In the genomic region with DNA sequence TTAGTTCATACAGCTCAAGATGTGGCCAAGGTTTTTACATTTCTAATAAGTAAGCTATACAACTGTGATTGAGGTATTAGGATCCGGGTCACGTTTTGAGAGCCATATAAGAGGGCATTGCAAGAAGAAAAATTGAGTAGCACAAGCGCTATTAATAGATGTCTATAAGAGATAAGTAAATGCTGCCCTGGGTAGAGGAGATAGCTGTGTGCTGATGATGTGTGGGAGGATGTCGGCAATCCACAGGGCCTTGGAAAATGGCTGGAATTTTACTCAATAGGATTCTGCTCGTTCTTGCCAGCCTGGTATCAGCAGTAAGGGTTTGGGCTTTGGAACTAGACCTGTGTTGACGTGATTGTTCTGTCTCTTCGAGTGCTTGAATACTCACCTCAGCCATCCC, we compare ENCODE assay signal across 26 cellular contexts. TPM values are rescaled to one million over a fixed set of nuclear protein-coding genes. Genes with fewer than 3 reads are reported as not detected.
A peak's percentile ranks its signal among the peaks of the same experiment; 100 is the strongest.
DNase-seq lines count a peak whose midpoint lies in the region; ATAC-seq, FAIRE-seq and TF ChIP-seq lines count a peak whose summit lies in the region.
"Had no signal": no experiment of that assay in that cellular context is flagged by ENCODE, and none has a peak within 500 bp of the region (broad histone marks: within the 10 kb centered on the region; RNA-seq: fewer than 3 reads in every experiment).

No MANE protein-coding gene starts in this region.

- peaks cover 3% of the 10 kb centered on the region for H3K9me1 ChIP-seq in K562 (ENCODE audit: control insufficient read depth, insufficient read depth, low read length)

- H4K20me1 ChIP-seq in K562 (replicated peaks; ENCODE audit: control insufficient read depth, insufficient read depth, low read length) (no peaks in the 10 kb centered on the region), smooth muscle cell (ENCODE audit: low read depth) (no peaks in the 10 kb centered on the region)

- in situ Hi-C loops in K562 (cut with MboI), result no loop called here

- H3K27me3 Mint-ChIP-seq in memory B cell, result no peaks in the 10 kb centered on the region
- H3K27me3 Mint-ChIP-seq: CD4-positive, CD25-positive, alpha-beta regulatory T cell; naive B cell; T-helper 17 cell had no signal

- H3K36me3 ChIP-seq in cardiac muscle cell (peaks cover 36% of the 10 kb centered on the region), K562 (ENCODE audit: control insufficient read depth, insufficient read depth, low read length) (peaks cover 93% of the 10 kb centered on the region), smooth muscle cell (ENCODE audit: low read depth) (peaks cover 20% of the 10 kb centered on the region), suprapubic skin (peaks cover 99% of the 10 kb centered on the region)

- WGBS in K562 (ENCODE audit: insufficient coverage, low coverage, missing lambda C conversion rate), result 87% methylated on average over 7 of the region's 7 CpGs
- WGBS in smooth muscle cell (ENCODE audit: low lambda C conversion rate), result 44% methylated on average over 7 of the region's 7 CpGs
- 83% methylated on average over 7 of the region's 7 CpGs for WGBS in suprapubic skin

- POLR2A ChIA-PET in K562 (lab: Yijun Ruan, JAX), result interaction anchor here (0.6 to 1.7 kb wide), 3 partner anchors 16 to 402 kb away, joined by 3 to 6 read pairs (median 3); no protein-coding TSS in a partner anchor

- peak in 1 of 2 donors; percentile 33 for DNase-seq in cardiac muscle cell (ENCODE audit: low read depth in 1 of 2, low spot score in 1 of 2)
- DNase-seq in cardiac septum (ENCODE audit: low spot score), result no peak
- no peak for DNase-seq in K562 (ENCODE audit: extremely low read depth in 1 of 4, low spot score in 3 of 4)
- DNase-seq in memory B cell (ENCODE audit: low spot score in 2 of 2), result no peak
- no peak for DNase-seq in smooth muscle cell (lab: John Stamatoyannopoulos, UW; ENCODE audit: unreplicated experiment)
- no peak for DNase-seq in suprapubic skin (ENCODE audit: low spot score in 2 of 2)
- no peak for DNase-seq in NCI-H69 (lab: John Stamatoyannopoulos, UW)
- DNase-seq: activated CD4-positive, alpha-beta T cell treated with anti-CD3 and anti-CD28 coated beads, Interleukin-2, amount 50 U/mL, for 1 hour; activated effector memory CD4-positive, alpha-beta T cell treated with anti-CD3 and anti-CD28 coated beads, Interleukin-2, amount 50 U/mL, for 16 hours; caudate nucleus; CD4-positive, CD25-positive, alpha-beta regulatory T cell; dorsolateral prefrontal cortex; gastrocnemius medialis; naive B cell; NCI-H1092 treated with DMSO at 0.1 percent for 48 hours; NCI-H1930; NCI-H82; SIG-M5; stimulated activated CD4-positive, alpha-beta T cell treated with anti-CD3 and anti-CD28 coated beads, Interleukin-2, amount 100 ng/mL, for 24 hours; T-helper 17 cell had no signal

- H3K4me2 ChIP-seq in K562 (ENCODE audit: insufficient read depth, low read length) (no peak overlapping the region), smooth muscle cell (peak overlapping the region; percentile 51)

- TF ChIP-seq CTCF in cardiac muscle cell (IDR thresholded peaks at IDR 0.05; ENCODE audit: low read depth, low read length) (no peak), K562 (IDR thresholded peaks at IDR 0.05 in 2 of 3, conservative IDR thresholded peaks at IDR 0.05 in 1 of 3; ENCODE audit: insufficient read depth in 2 of 3, low read depth in 1 of 3, low read length in 3 of 3) (no peak), smooth muscle cell (IDR thresholded peaks at IDR 0.05; ENCODE audit: borderline replicate concordance, insufficient read depth, poor library complexity, severe bottlenecking) (no peak), suprapubic skin (IDR thresholded peaks at IDR 0.05) (no peak)

- BruUV-seq in K562 (replicated peaks; lab: Mats Ljungman, UMichigan), result TSS peak; percentile 8

- no peak for TF ChIP-seq EP300 in K562 (IDR thresholded peaks at IDR 0.05; ENCODE audit: low read length)
- no peak for TF ChIP-seq EP300 in suprapubic skin (IDR thresholded peaks at IDR 0.05)

- no peaks in the 10 kb centered on the region for H3K9me3 Mint-ChIP-seq in memory B cell
- H3K9me3 Mint-ChIP-seq: naive B cell; stimulated activated effector memory CD8-positive, alpha-beta T cell treated with anti-CD3 and anti-CD28 coated beads, Interleukin-12 subunit alpha, Interleukin-12 subunit beta, amount 100 ng/mL, for 72 hours had no signal

- peak overlapping the region; percentile 22 for H3K27ac Mint-ChIP-seq in memory B cell
- H3K27ac Mint-ChIP-seq: T-helper 17 cell had no signal

- CTCF ChIA-PET in K562 (lab: Yijun Ruan, JAX; ENCODE audit: low intra/inter-chr PET ratio), result no interaction called here

- H3F3A ChIP-seq in smooth muscle cell (ENCODE audit: low read depth), result peaks cover 14% of the 10 kb centered on the region

- H3K9ac ChIP-seq in K562 (ENCODE audit: insufficient read depth in 1 of 2, low read depth in 2 of 2, low read length in 2 of 2), result no peak overlapping the region
- no peak overlapping the region for H3K9ac ChIP-seq in smooth muscle cell (ENCODE audit: low read depth)

- H3K4me1 ChIP-seq in cardiac muscle cell (ENCODE audit: low read depth), result peaks cover 46% of the 10 kb centered on the region
- peaks cover 9 to 26% of the 10 kb centered on the region in 2 experiments; a peak in 4 of 5 replicates for H3K4me1 ChIP-seq in K562 (replicated peaks in 1 of 2; ENCODE audit: control insufficient read depth in 2 of 2, insufficient read depth in 2 of 2, low read length in 2 of 2)
- H3K4me1 ChIP-seq in smooth muscle cell (ENCODE audit: low read depth), result peaks cover 8% of the 10 kb centered on the region
- peaks cover 17% of the 10 kb centered on the region for H3K4me1 ChIP-seq in suprapubic skin

- FAIRE-seq in K562 (lab: Jason Lieb, UNC), result no peak
- FAIRE-seq: H1 had no signal

- H3K4me1 Mint-ChIP-seq in memory B cell, result peaks cover 3% of the 10 kb centered on the region

- TF ChIP-seq POLR2A in K562 (conservative IDR thresholded peaks at IDR 0.05), result no peak
- TF ChIP-seq POLR2A in suprapubic skin (IDR thresholded peaks at IDR 0.05), result no peak

- H2AFZ ChIP-seq in K562 (ENCODE audit: low read depth, low read length) (no peak overlapping the region), smooth muscle cell (ENCODE audit: low read depth) (no peak overlapping the region)

- H3K4me3 Mint-ChIP-seq in memory B cell, result no peak overlapping the region
- H3K4me3 Mint-ChIP-seq: CD4-positive, CD25-positive, alpha-beta regulatory T cell; naive B cell; T-helper 17 cell had no signal

- ATAC-seq in K562, result no peak
- ATAC-seq in memory B cell (ENCODE audit: low read depth), result no peak
- no peak for ATAC-seq in HG03571 (IDR thresholded peaks at IDR 0.05; ENCODE audit: unreplicated experiment)
- ATAC-seq: gastrocnemius medialis, T-helper 17 cell had no signal

- no peak overlapping the region for H3K4me3 ChIP-seq in cardiac muscle cell
- no peak overlapping the region for H3K4me3 ChIP-seq in K562
- no peak overlapping the region for H3K4me3 ChIP-seq in smooth muscle cell
- H3K4me3 ChIP-seq in suprapubic skin, result no peak overlapping the region
- H3K4me3 ChIP-seq: dorsolateral prefrontal cortex, gastrocnemius medialis, skin epidermis, vagina had no signal

- peak overlapping the region; percentile 85 for H3K27ac ChIP-seq in cardiac muscle cell
- no peak overlapping the region for H3K27ac ChIP-seq in K562 (ENCODE audit: extremely low read depth, low read depth, low read length)
- peak overlapping the region; percentile 70 for H3K27ac ChIP-seq in smooth muscle cell (ENCODE audit: low read depth)
- H3K27ac ChIP-seq in suprapubic skin, result no peak overlapping the region
- H3K27ac ChIP-seq: vagina had no signal

- intact Hi-C loops in cardiac septum (cut with DNase I) (no loop called here), K562 (cut with micrococcal nuclease) (no loop called here)

- TF ChIP-seq RAD21 in K562 (CRISPR knock-in tag; conservative IDR thresholded peaks at IDR 0.05 in 1 of 2, IDR thresholded peaks at IDR 0.05 in 1 of 2), result no peak

- peaks cover 57% of the 10 kb centered on the region for H3K36me3 Mint-ChIP-seq in memory B cell

- no peaks in the 10 kb centered on the region for H3K79me2 ChIP-seq in K562 (ENCODE audit: control insufficient read depth, insufficient read depth, low read length)
- H3K79me2 ChIP-seq in smooth muscle cell (ENCODE audit: low read depth), result peaks cover 5% of the 10 kb centered on the region

- H3K9me3 ChIP-seq in cardiac muscle cell (ENCODE audit: low read depth) (no peaks in the 10 kb centered on the region), K562 (replicated peaks; ENCODE audit: control insufficient read depth, insufficient read depth, low read depth, low read length) (no peaks in the 10 kb centered on the region), smooth muscle cell (replicated peaks; ENCODE audit: low read depth) (no peaks in the 10 kb centered on the region), suprapubic skin (no peaks in the 10 kb centered on the region)
- H3K9me3 ChIP-seq: gastrocnemius medialis, vagina had no signal

- no peaks in the 10 kb centered on the region for H3K27me3 ChIP-seq in cardiac muscle cell
- no peaks in the 10 kb centered on the region for H3K27me3 ChIP-seq in K562 (ENCODE audit: control insufficient read depth in 2 of 2, insufficient read depth in 2 of 2, low read length in 2 of 2)
- H3K27me3 ChIP-seq in smooth muscle cell (ENCODE audit: low read depth), result no peaks in the 10 kb centered on the region
- no peaks in the 10 kb centered on the region for H3K27me3 ChIP-seq in suprapubic skin
- H3K27me3 ChIP-seq: dorsolateral prefrontal cortex, gastrocnemius medialis, vagina had no signal

RNA-seq across cellular contexts. Expression of a gene that starts 41.6 kb away (rescaled TPM):
- total RNA-seq in cardiac muscle cell, result 0.04 TPM in 1 of 2 replicates, not detected in the other
- 0.48 and 0.50 TPM in 2 replicates for polyA plus RNA-seq in cardiac muscle cell
- 11.9 TPM for total RNA-seq in cardiac septum
- total RNA-seq in K562 (2011; cell fraction: chromatin; rRNA removed; ENCODE audit: low replicate concordance), result not detected in 2 replicates
- not detected in 2 replicates for total RNA-seq in K562 (2011; cell fraction: nucleolus; rRNA removed)
- total RNA-seq in K562 (2011; cell fraction: nucleoplasm; rRNA removed), result not detected in 2 replicates
- not detected in 2 replicates for total RNA-seq in K562 (2014; rRNA removed)
- total RNA-seq in K562 (2014; rRNA removed; fragmentation: Illumina TruSeq; extraction: Trizol), result not detected in 2 replicates
- not detected in 2 replicates for total RNA-seq in K562 (2015; rRNA removed; fragmentation: Illumina TruSeq; extraction: Trizol)
- 0.20 and 0.22 TPM in 2 replicates for total RNA-seq in K562 (2021)
- polyA plus RNA-seq in K562 (2011; rRNA removed), result 0.03 TPM in 1 of 2 replicates, not detected in the other
- polyA plus RNA-seq in K562 (2011; cell fraction: cytosol; rRNA removed), result 0.03 TPM in 1 of 2 replicates, not detected in the other
- 0.13 TPM in 1 of 2 replicates, not detected in the other for polyA plus RNA-seq in K562 (2011; cell fraction: nucleus; rRNA removed)
- polyA plus RNA-seq in K562 (2012), result 0.12 TPM in 1 of 2 replicates, not detected in the other
- not detected in 2 replicates for polyA plus RNA-seq in K562 (2014; fragmentation: Illumina TruSeq; extraction: Trizol)
- polyA plus RNA-seq in K562 (2014; fragmentation: Nextera tagmentation; extraction: Ambion mirVana), result not detected
- polyA plus RNA-seq in K562 (2014; rRNA removed), result 0.64 TPM in 1 of 2 replicates, not detected in the other
- 0.39 TPM in 1 of 2 replicates, not detected in the other for polyA minus RNA-seq in K562 (2011; rRNA and poly(A)+ RNA removed)
- polyA minus RNA-seq in K562 (2011; cell fraction: cytosol; rRNA and poly(A)+ RNA removed), result not detected in 2 replicates
- not detected in 2 replicates for polyA minus RNA-seq in K562 (2011; cell fraction: nucleus; rRNA and poly(A)+ RNA removed)
- 3.9 and 6.2 TPM in 2 replicates for total RNA-seq in smooth muscle cell
- polyA plus RNA-seq in smooth muscle cell, result 2.2 and 12.9 TPM in 2 replicates
- 10 to 100 TPM in 3 of 4 donors, 1 to 10 TPM in 1; 9.9 to 39.7 (median 19.7) TPM for total RNA-seq in suprapubic skin
- total RNA-seq: CD4-positive, CD25-positive, alpha-beta regulatory T cell; H1; OCI-LY7 had no signal

RNA-seq across cellular contexts. Expression of a gene that starts 44.2 kb away (rescaled TPM):
- 27.8 and 51.0 TPM in 2 replicates for total RNA-seq in cardiac muscle cell
- 16.7 and 23.9 TPM in 2 replicates for polyA plus RNA-seq in cardiac muscle cell
- total RNA-seq in cardiac septum, result 17.6 TPM
- total RNA-seq in K562 (2011; cell fraction: chromatin; rRNA removed; ENCODE audit: low replicate concordance), result 126 and 156 TPM in 2 replicates
- total RNA-seq in K562 (2011; cell fraction: nucleolus; rRNA removed), result 104 and 109 TPM in 2 replicates
- 92.4 and 96.9 TPM in 2 replicates for total RNA-seq in K562 (2011; cell fraction: nucleoplasm; rRNA removed)
- 32.1 and 44.2 TPM in 2 replicates for total RNA-seq in K562 (2014; rRNA removed)
- 32.2 and 34.3 TPM in 2 replicates for total RNA-seq in K562 (2014; rRNA removed; fragmentation: Illumina TruSeq; extraction: Trizol)
- total RNA-seq in K562 (2015; rRNA removed; fragmentation: Illumina TruSeq; extraction: Trizol), result 32.2 and 34.7 TPM in 2 replicates
- 44.1 and 44.3 TPM in 2 replicates for total RNA-seq in K562 (2021)
- polyA plus RNA-seq in K562 (2011; rRNA removed), result 44.0 and 47.5 TPM in 2 replicates
- polyA plus RNA-seq in K562 (2011; cell fraction: cytosol; rRNA removed), result 37.8 and 42.6 TPM in 2 replicates
- polyA plus RNA-seq in K562 (2011; cell fraction: nucleus; rRNA removed), result 119 and 131 TPM in 2 replicates
- polyA plus RNA-seq in K562 (2012), result 26.6 and 30.2 TPM in 2 replicates
- polyA plus RNA-seq in K562 (2014; fragmentation: Illumina TruSeq; extraction: Trizol), result 40.0 and 41.0 TPM in 2 replicates
- polyA plus RNA-seq in K562 (2014; fragmentation: Nextera tagmentation; extraction: Ambion mirVana), result 1 to 10 TPM; 1.8 to 2.1 TPM
- 31.7 and 31.9 TPM in 2 replicates for polyA plus RNA-seq in K562 (2014; rRNA removed)
- 61.8 and 62.5 TPM in 2 replicates for polyA minus RNA-seq in K562 (2011; rRNA and poly(A)+ RNA removed)
- polyA minus RNA-seq in K562 (2011; cell fraction: cytosol; rRNA and poly(A)+ RNA removed), result 33.1 and 34.0 TPM in 2 replicates
- polyA minus RNA-seq in K562 (2011; cell fraction: nucleus; rRNA and poly(A)+ RNA removed), result 49.3 and 58.9 TPM in 2 replicates
- total RNA-seq in smooth muscle cell, result 41.2 and 41.8 TPM in 2 replicates
- 31.4 and 31.7 TPM in 2 replicates for polyA plus RNA-seq in smooth muscle cell
- total RNA-seq in suprapubic skin, result 10 to 100 TPM; 28.8 to 59.3 (median 31.4) TPM

RNA-seq across cellular contexts. Expression of a gene that starts 44.3 kb away (rescaled TPM):
- total RNA-seq in cardiac muscle cell (3.5 and 7.6 TPM in 2 replicates), cardiac septum (2.7 TPM), K562 (2014; rRNA removed) (3.9 and 5.2 TPM in 2 replicates), K562 (2014; rRNA removed; fragmentation: Illumina TruSeq; extraction: Trizol) (3.9 and 4.3 TPM in 2 replicates), K562 (2015; rRNA removed; fragmentation: Illumina TruSeq; extraction: Trizol) (3.8 and 4.3 TPM in 2 replicates), K562 (2021) (4.3 and 4.4 TPM in 2 replicates), smooth muscle cell (3.6 and 8.4 TPM in 2 replicates), suprapubic skin (1 to 10 TPM; 3.5 to 6.0 (median 4.5) TPM)
- polyA plus RNA-seq in cardiac muscle cell (10.3 and 11.4 TPM in 2 replicates), K562 (2011; rRNA removed) (4.9 and 5.1 TPM in 2 replicates), K562 (2014; fragmentation: Illumina TruSeq; extraction: Trizol) (6.3 and 7.0 TPM in 2 replicates), K562 (2014; fragmentation: Nextera tagmentation; extraction: Ambion mirVana) (1 to 10 TPM; 1.8 to 2.3 TPM), K562 (2014; rRNA removed) (3.1 and 4.0 TPM in 2 replicates), smooth muscle cell (2.5 and 5.1 TPM in 2 replicates)
- total RNA-seq in K562 (2011; cell fraction: chromatin; rRNA removed; ENCODE audit: low replicate concordance), result 8.2 and 12.4 TPM in 2 replicates
- total RNA-seq in K562 (2011; cell fraction: nucleolus; rRNA removed), result 5.2 and 6.6 TPM in 2 replicates
- total RNA-seq in K562 (2011; cell fraction: nucleoplasm; rRNA removed), result 12.1 and 13.1 TPM in 2 replicates
- polyA plus RNA-seq in K562 (2011; cell fraction: cytosol; rRNA removed), result 5.7 TPM in 2 replicates
- polyA plus RNA-seq in K562 (2011; cell fraction: nucleus; rRNA removed), result 14.9 and 16.9 TPM in 2 replicates
- polyA plus RNA-seq in K562 (2012), result 4.9 and 5.4 TPM in 2 replicates
- 9.4 and 9.9 TPM in 2 replicates for polyA minus RNA-seq in K562 (2011; rRNA and poly(A)+ RNA removed)
- polyA minus RNA-seq in K562 (2011; cell fraction: cytosol; rRNA and poly(A)+ RNA removed), result 1.0 and 2.7 TPM in 2 replicates
- polyA minus RNA-seq in K562 (2011; cell fraction: nucleus; rRNA and poly(A)+ RNA removed), result 4.8 and 8.7 TPM in 2 replicates

Comparison
In these comparisons a context has a peak if more than half of its experiments do, and no peak if none do; other contexts are left out.
1. H3K27ac ChIP-seq: peak in cardiac muscle cell (single experiment) and smooth muscle cell (single experiment); none in K562 (single experiment) and suprapubic skin (single experiment).